29 cellular contexts compared by ENCODE assay signal in the genomic region with DNA sequence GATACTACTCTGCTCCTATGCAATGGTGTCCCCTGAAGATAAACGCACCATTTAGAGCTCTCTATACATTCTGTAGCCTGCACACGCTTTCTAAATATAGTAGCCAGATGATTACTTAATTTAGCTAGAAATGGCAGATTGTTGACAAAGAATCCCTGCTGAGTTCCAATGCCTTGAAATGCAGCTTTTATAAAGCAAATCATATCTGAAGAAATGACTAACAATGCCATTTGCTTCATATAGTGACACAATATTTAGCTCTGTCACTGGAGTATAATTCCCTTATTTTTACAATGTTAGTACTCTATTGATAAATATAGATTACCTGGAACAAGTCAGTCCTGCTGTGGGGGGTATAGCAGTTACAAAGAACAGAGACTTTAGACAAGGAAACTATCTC.
"Had no signal": no experiment of that assay in that cellular context is flagged by ENCODE, and none has a peak within 500 bp of the region (broad histone marks: within the 10 kb centered on the region; RNA-seq: fewer than 3 reads in every experiment).

No MANE protein-coding gene starts in this region.

- H3K27ac ChIP-seq: ascending aorta, breast epithelium, cardiac muscle cell, coronary artery, dorsolateral prefrontal cortex, heart left ventricle had no signal

- H3K27ac Mint-ChIP-seq: activated CD4-positive, alpha-beta memory T cell treated with anti-CD3 and anti-CD28 coated beads, Interleukin-2, amount 10 ng/mL, durations not matched to agents 7 days and 5 days; activated CD4-positive, alpha-beta T cell treated with anti-CD3 and anti-CD28 coated beads, Interleukin-2, amount 10 ng/mL, durations not matched to agents 7 days and 5 days; activated naive CD4-positive, alpha-beta T cell treated with anti-CD3 and anti-CD28 coated beads, Interleukin-2, amount 10 ng/mL, durations not matched to agents 7 days and 5 days; activated naive CD4-positive, alpha-beta T cell treated with anti-CD3 and anti-CD28 coated beads, Interleukin-2, amount 50 U/mL, for 72 hours; activated naive CD8-positive, alpha-beta T cell treated with anti-CD3 and anti-CD28 coated beads, Interleukin-2, amount 10 ng/mL, durations not matched to agents 7 days and 5 days; activated T-cell treated with anti-CD3 and anti-CD28 coated beads, Interleukin-2, amount 50 U/mL, for 24 hours; activated T-cell treated with anti-CD3 and anti-CD28 coated beads, Interleukin-2, amount 50 U/mL, for 72 hours; dendritic cell treated with granulocyte-macrophage colony-stimulating factor and Interleukin-4, amounts not matched to agents 40 ng/mL and 50 ng/mL, for 4 days; endodermal cell; T-helper 1 cell treated with Interleukin-12 subunit alpha and Interleukin-12 subunit beta and Interleukin-4 antibody, amounts not matched to agents 30 μg/mL and 1 μg/mL, for 36 hours had no signal

- H3K36me3 Mint-ChIP-seq: activated naive CD4-positive, alpha-beta T cell treated with anti-CD3 and anti-CD28 coated beads, Interleukin-2, amount 10 ng/mL, durations not matched to agents 7 days and 5 days; activated naive CD4-positive, alpha-beta T cell treated with anti-CD3 and anti-CD28 coated beads, Interleukin-2, amount 50 U/mL, for 72 hours; activated naive CD8-positive, alpha-beta T cell treated with anti-CD3 and anti-CD28 coated beads, Interleukin-2, amount 10 ng/mL, durations not matched to agents 7 days and 5 days had no signal

- DNase-seq: activated CD4-positive, alpha-beta memory T cell treated with anti-CD3 and anti-CD28 coated beads, Interleukin-2, amount 10 ng/mL, durations not matched to agents 7 days and 5 days; activated CD4-positive, alpha-beta T cell treated with anti-CD3 and anti-CD28 coated beads for 4 hours; activated CD4-positive, alpha-beta T cell treated with anti-CD3 and anti-CD28 coated beads, Interleukin-2, amount 10 ng/mL, durations not matched to agents 7 days and 5 days; activated CD4-positive, alpha-beta T cell treated with anti-CD3 and anti-CD28 coated beads, Interleukin-2, amount 50 U/mL, for 4 hours; activated CD4-positive, CD25-positive, alpha-beta regulatory T cell; activated CD4-positive, CD25-positive, alpha-beta regulatory T cell treated with anti-CD3 and anti-CD28 coated beads, Interleukin-2, amount 50 U/mL, for 72 hours; activated CD8-positive, alpha-beta memory T cell treated with anti-CD3 and anti-CD28 coated beads, Interleukin-2, amount 50 U/mL, for 48 hours; activated gamma-delta T cell; activated naive CD4-positive, alpha-beta T cell; activated naive CD4-positive, alpha-beta T cell treated with anti-CD3 and anti-CD28 coated beads, Interleukin-2, amount 10 ng/mL, durations not matched to agents 7 days and 5 days; activated naive CD8-positive, alpha-beta T cell treated with anti-CD3 and anti-CD28 coated beads, Interleukin-2, amount 10 ng/mL, durations not matched to agents 7 days and 5 days; activated T-cell treated with anti-CD3 and anti-CD28 coated beads for 4 hours; activated T-cell treated with anti-CD3 and anti-CD28 coated beads, Interleukin-2, amount 50 U/mL, for 24 hours; activated T-cell treated with anti-CD3 and anti-CD28 coated beads, Interleukin-2, amount 50 U/mL, for 72 hours; dorsolateral prefrontal cortex; effector memory CD4-positive, alpha-beta T cell; endodermal cell; heart left ventricle; T1000 had no signal

- H3K4me3 Mint-ChIP-seq: activated CD4-positive, alpha-beta memory T cell treated with anti-CD3 and anti-CD28 coated beads, Interleukin-2, amount 10 ng/mL, durations not matched to agents 7 days and 5 days; activated CD4-positive, alpha-beta T cell treated with anti-CD3 and anti-CD28 coated beads, Interleukin-2, amount 10 ng/mL, durations not matched to agents 7 days and 5 days; activated naive CD4-positive, alpha-beta T cell treated with anti-CD3 and anti-CD28 coated beads, Interleukin-2, amount 10 ng/mL, durations not matched to agents 7 days and 5 days; activated naive CD8-positive, alpha-beta T cell treated with anti-CD3 and anti-CD28 coated beads, Interleukin-2, amount 10 ng/mL, durations not matched to agents 7 days and 5 days; activated T-cell treated with anti-CD3 and anti-CD28 coated beads, Interleukin-2, amount 50 U/mL, for 24 hours; activated T-cell treated with anti-CD3 and anti-CD28 coated beads, Interleukin-2, amount 50 U/mL, for 72 hours; brain; central memory CD8-positive, alpha-beta T cell; dendritic cell treated with granulocyte-macrophage colony-stimulating factor and Interleukin-4, amounts not matched to agents 40 ng/mL and 50 ng/mL, for 4 days; endodermal cell; T-helper 1 cell treated with Interleukin-12 subunit alpha and Interleukin-12 subunit beta and Interleukin-4 antibody, amounts not matched to agents 30 μg/mL and 1 μg/mL, for 36 hours had no signal

- H3K9me3 ChIP-seq: ascending aorta, breast epithelium had no signal

- H3K4me1 Mint-ChIP-seq: activated CD4-positive, alpha-beta memory T cell treated with anti-CD3 and anti-CD28 coated beads, Interleukin-2, amount 10 ng/mL, durations not matched to agents 7 days and 5 days; activated CD4-positive, alpha-beta T cell treated with anti-CD3 and anti-CD28 coated beads, Interleukin-2, amount 10 ng/mL, durations not matched to agents 7 days and 5 days; activated naive CD4-positive, alpha-beta T cell treated with anti-CD3 and anti-CD28 coated beads, Interleukin-2, amount 10 ng/mL, durations not matched to agents 7 days and 5 days; activated naive CD8-positive, alpha-beta T cell treated with anti-CD3 and anti-CD28 coated beads, Interleukin-2, amount 10 ng/mL, durations not matched to agents 7 days and 5 days; central memory CD8-positive, alpha-beta T cell; endodermal cell had no signal

- ATAC-seq: activated naive CD4-positive, alpha-beta T cell treated with anti-CD3 and anti-CD28 coated beads, Interleukin-2, amount 50 U/mL, for 72 hours; activated T-cell treated with anti-CD3 and anti-CD28 coated beads, Interleukin-2, amount 50 U/mL, for 72 hours; esophagus mucosa; heart left ventricle had no signal

- H3K4me1 ChIP-seq: ascending aorta, breast epithelium had no signal

- H3K27me3 Mint-ChIP-seq: brain had no signal

- H3K36me3 ChIP-seq: ascending aorta, breast epithelium, cardiac muscle cell, heart left ventricle had no signal

- H3K4me3 ChIP-seq: ascending aorta, breast epithelium, cardiac muscle cell, coronary artery, dorsolateral prefrontal cortex, heart left ventricle had no signal

- H3K27me3 ChIP-seq: ascending aorta, breast epithelium, cardiac muscle cell had no signal
